13 cellular contexts compared by ENCODE assay signal in genomic region chr19:30361107-30361447, GRCh38. TPM values are rescaled to one million over a fixed set of nuclear protein-coding genes. Genes with fewer than 3 reads are reported as not detected.
"Had no signal": no experiment of that assay in that cellular context is flagged by ENCODE, and none has a peak within 500 bp of the region (broad histone marks: within the 10 kb centered on the region; RNA-seq: fewer than 3 reads in every experiment).

No MANE protein-coding gene starts in this region.

- H3K27ac ChIP-seq: ascending aorta, gastroesophageal sphincter, neutrophil, prostate gland, right lobe of liver had no signal

- H3K27me3 ChIP-seq: ascending aorta, right lobe of liver had no signal

- H3K9me3 ChIP-seq: ascending aorta, gastroesophageal sphincter, neutrophil, prostate gland, right lobe of liver had no signal

- H3K4me3 Mint-ChIP-seq: activated CD8-positive, alpha-beta memory T cell treated with anti-CD3 and anti-CD28 coated beads, Interleukin-2, amount 10 ng/mL, durations not matched to agents 7 days and 5 days had no signal

- DNase-seq: activated CD4-positive, alpha-beta T cell treated with anti-CD3 and anti-CD28 coated beads, Interleukin-2, amount 50 U/mL, for 4 hours; activated CD8-positive, alpha-beta memory T cell treated with anti-CD3 and anti-CD28 coated beads, Interleukin-2, amount 10 ng/mL, durations not matched to agents 7 days and 5 days; effector CD8-positive, alpha-beta T cell; left ventricle myocardium superior; stimulated activated CD4-positive, alpha-beta T cell treated with anti-CD3 and anti-CD28 coated beads, Interleukin-2, amount 100 ng/mL, for 24 hours; stimulated activated naive CD4-positive, alpha-beta T cell; T-helper 2 cell had no signal

- H3K36me3 Mint-ChIP-seq: activated CD8-positive, alpha-beta memory T cell treated with anti-CD3 and anti-CD28 coated beads, Interleukin-2, amount 10 ng/mL, durations not matched to agents 7 days and 5 days had no signal

- H3K36me3 ChIP-seq: ascending aorta, gastroesophageal sphincter, neutrophil, prostate gland, right lobe of liver had no signal

- H3K4me1 ChIP-seq: ascending aorta, gastroesophageal sphincter, prostate gland, right lobe of liver had no signal

- H3K4me3 ChIP-seq: ascending aorta, gastroesophageal sphincter, prostate gland, right lobe of liver had no signal

- ATAC-seq: activated CD4-positive, CD25-positive, alpha-beta regulatory T cell treated with anti-CD3 and anti-CD28 coated beads, Interleukin-2, amount 50 U/mL, for 24 hours; activated CD8-positive, alpha-beta memory T cell treated with anti-CD3 and anti-CD28 coated beads, Interleukin-2, amount 10 ng/mL, durations not matched to agents 7 days and 5 days; gastroesophageal sphincter; left ventricle myocardium superior had no signal

- H3K27ac Mint-ChIP-seq: activated CD8-positive, alpha-beta memory T cell treated with anti-CD3 and anti-CD28 coated beads, Interleukin-2, amount 10 ng/mL, durations not matched to agents 7 days and 5 days had no signal

- H3K4me1 Mint-ChIP-seq: activated CD8-positive, alpha-beta memory T cell treated with anti-CD3 and anti-CD28 coated beads, Interleukin-2, amount 10 ng/mL, durations not matched to agents 7 days and 5 days had no signal

RNA-seq across cellular contexts. Expression of gene ZNF536, which starts 11.1 kb away (rescaled TPM):
- total RNA-seq: activated CD8-positive, alpha-beta memory T cell treated with anti-CD3 and anti-CD28 coated beads, Interleukin-2, amount 10 ng/mL, durations not matched to agents 7 days and 5 days; ascending aorta had no signal
